In genomic region chr3:147007736-147008245, GRCh38 we compare ENCODE assay signal across 19 cellular contexts.
A peak's percentile ranks its signal among the peaks of the same experiment; 100 is the strongest.
DNase-seq lines count a peak whose midpoint lies in the region; ATAC-seq and TF ChIP-seq lines count a peak whose summit lies in the region.
"Had no signal": no experiment of that assay in that cellular context is flagged by ENCODE, and none has a peak within 500 bp of the region (broad histone marks: within the 10 kb centered on the region; RNA-seq: fewer than 3 reads in every experiment).

No MANE protein-coding gene starts in this region.

- no peak overlapping the region for H2BK12ac ChIP-seq in trophoblast cell (ENCODE audit: low read length)

- no peak overlapping the region for H4K8ac ChIP-seq in trophoblast cell (ENCODE audit: low read depth, low read length)

- intact Hi-C loops in left ventricle myocardium superior (cut with micrococcal nuclease), result no loop called here

- H2AK5ac ChIP-seq in trophoblast cell (ENCODE audit: low read length), result no peak overlapping the region

- no peak overlapping the region for H3K14ac ChIP-seq in trophoblast cell (ENCODE audit: low read length)

- H3K9me3 ChIP-seq in trophoblast cell (ENCODE audit: insufficient read depth, low read depth, low read length) (no peaks in the 10 kb centered on the region), HAP-1 (no peaks in the 10 kb centered on the region)
- H3K9me3 ChIP-seq: BE2C had no signal

- no peak overlapping the region for H3K4ac ChIP-seq in trophoblast cell (ENCODE audit: low read depth, low read length)

- H3K79me1 ChIP-seq in trophoblast cell (ENCODE audit: low read length), result no peaks in the 10 kb centered on the region

- no peak overlapping the region for H3K9ac ChIP-seq in trophoblast cell (ENCODE audit: low read length)

- no peak overlapping the region for H3K23ac ChIP-seq in trophoblast cell (ENCODE audit: low read length)

- H3K4me2 ChIP-seq in trophoblast cell (ENCODE audit: low read length), result no peak overlapping the region

- H2BK120ac ChIP-seq in trophoblast cell (ENCODE audit: insufficient read depth, low read length, poor library complexity), result no peak overlapping the region

- DNase-seq in AG10803 (ENCODE audit: low read depth) (peak; percentile 22), LHCN-M2 (ENCODE audit: low read depth) (peak; percentile 17), fibroblast of peridontal ligament (ENCODE audit: extremely low read depth) (peak; percentile 9), trophoblast cell (peak; percentile 68 to 92), left ventricle myocardium superior (no peak), HAP-1 (ENCODE audit: low spot score in 2 of 2) (no peak), NCI-H1417 (lab: John Stamatoyannopoulos, UW) (no peak)
- DNase-seq: 8988T; BE2C; C1 segment of cervical spinal cord; CD4-positive, CD25-positive, alpha-beta regulatory T cell; CD8-positive, alpha-beta memory T cell; COR-L47; DMS 273 treated with DMSO at 0.1 percent for 48 hours; DND-41; EL; GOT3; H7 had no signal

- H2BK5ac ChIP-seq in trophoblast cell (ENCODE audit: low read depth, low read length, poor library complexity), result no peak overlapping the region

- no peak overlapping the region for H2AFZ ChIP-seq in trophoblast cell (ENCODE audit: insufficient read depth, low read length, poor library complexity)

- no peak overlapping the region for H4K91ac ChIP-seq in trophoblast cell (ENCODE audit: low read depth, low read length)

- no peaks in the 10 kb centered on the region for H3K79me2 ChIP-seq in trophoblast cell (ENCODE audit: control insufficient read depth, insufficient read depth, low read length, poor library complexity)

- no peaks in the 10 kb centered on the region for H3K27me3 ChIP-seq in trophoblast cell (ENCODE audit: insufficient read depth, low read length)
- H3K27me3 ChIP-seq in HAP-1 (ENCODE audit: low read depth), result no peaks in the 10 kb centered on the region
- H3K27me3 ChIP-seq: BE2C had no signal

- WGBS in trophoblast cell (ENCODE audit: extremely low coverage, insufficient coverage, insufficient read length), result no CpG with 5 or more reads among the region's 2 CpGs

- no peak for TF ChIP-seq CTCF in AG10803 (conservative IDR thresholded peaks at IDR 0.05; ENCODE audit: low read length)

- no peak overlapping the region for H3K18ac ChIP-seq in trophoblast cell (ENCODE audit: low read length)

- H3K4me3 ChIP-seq in AG10803 (ENCODE audit: low read length) (no peak overlapping the region), trophoblast cell (ENCODE audit: low read depth, low read length) (no peak overlapping the region), HAP-1 (no peak overlapping the region)

- in situ Hi-C loops in HAP-1 (cut with MboI; ENCODE audit: low sequenced_read_pairs), result no loop called here

- no peak overlapping the region for H3K27ac ChIP-seq in trophoblast cell (ENCODE audit: low read depth, low read length)

- ATAC-seq in left ventricle myocardium superior (no peak), GM21423 (IDR thresholded peaks at IDR 0.05; ENCODE audit: unreplicated experiment) (no peak)

- H3K36me3 ChIP-seq in trophoblast cell (ENCODE audit: control insufficient read depth in 1 of 2, insufficient read depth in 2 of 2, low read length in 2 of 2) (no peaks in the 10 kb centered on the region), HAP-1 (replicated peaks) (no peaks in the 10 kb centered on the region)
- H3K36me3 ChIP-seq: BE2C had no signal

- H3K4me1 ChIP-seq in trophoblast cell (ENCODE audit: control insufficient read depth in 1 of 2, insufficient read depth in 2 of 2, low read length in 2 of 2) (no peaks in the 10 kb centered on the region), HAP-1 (no peaks in the 10 kb centered on the region)
- H3K4me1 ChIP-seq: BE2C had no signal

- no peak overlapping the region for H4K12ac ChIP-seq in trophoblast cell (ENCODE audit: low read depth, low read length)

Comparison
In these comparisons a context has a peak if more than half of its experiments do, and no peak if none do; other contexts are left out.
1. DNase-seq: peak in AG10803 (single experiment), LHCN-M2 (single experiment), fibroblast of peridontal ligament (single experiment) and trophoblast cell (2 of 2); none in left ventricle myocardium superior (single experiment), HAP-1 (0 of 2) and NCI-H1417 (0 of 3).